10 cellular contexts compared by ENCODE assay signal in genomic region chr9:94821098-94821930, GRCh38.
A peak's percentile ranks its signal among the peaks of the same experiment; 100 is the strongest.
DNase-seq lines count a peak whose midpoint lies in the region; ATAC-seq and TF ChIP-seq lines count a peak whose summit lies in the region.
"Had no signal": no experiment of that assay in that cellular context is flagged by ENCODE, and none has a peak within 500 bp of the region (broad histone marks: within the 10 kb centered on the region; RNA-seq: fewer than 3 reads in every experiment).

No MANE protein-coding gene starts in this region.

- H3K27me3 ChIP-seq in dorsolateral prefrontal cortex = no peaks in the 10 kb centered on the region

- intact Hi-C loops in dorsolateral prefrontal cortex (cut with DNase I) (no loop called here), cardiac septum (cut with DNase I) (no loop called here)

- DNase-seq in GM10248 (ENCODE audit: extremely low spot score) = peak; percentile 58
- no peak for DNase-seq in dorsolateral prefrontal cortex
- no peak for DNase-seq in DMS153 treated with DMSO at 0.1 percent for 48 hours (lab: John Stamatoyannopoulos, UW; ENCODE audit: unreplicated experiment)
- DNase-seq in SHP77 treated with DMSO at 0.1 percent for 48 hours (lab: John Stamatoyannopoulos, UW) = no peak
- DNase-seq in cardiac septum (ENCODE audit: low spot score) = no peak
- DNase-seq: CD4-positive, alpha-beta T cell had no signal

- no peak overlapping the region for H3K4me3 ChIP-seq in dorsolateral prefrontal cortex

- H3K27ac ChIP-seq in dorsolateral prefrontal cortex = peak overlapping the region in 36 of 59 donors; percentile 3 to 86 (median 58)
- H3K27ac ChIP-seq: KMS-11 had no signal

- no peak for TF ChIP-seq CTCF in GM10248 (IDR thresholded peaks at IDR 0.05; ENCODE audit: control extremely low read depth, extremely low read depth, low read depth, missing control alignments)
- no peak for TF ChIP-seq CTCF in dorsolateral prefrontal cortex (IDR thresholded peaks at IDR 0.05 in 54 of 56, conservative IDR thresholded peaks at IDR 0.05 in 2 of 56; ENCODE audit: low read depth in 1 of 56, partially characterized antibody in 56 of 56)

- POLR2A ChIA-PET in GM10248 (lab: Yijun Ruan, JAX) = no interaction called here

- CTCF ChIA-PET in GM10248 (lab: Yijun Ruan, JAX) = interaction anchor here (1.2 to 1.8 kb wide), 2 partner anchors 26 to 39 kb away, joined by 5 read pairs; no protein-coding TSS in a partner anchor

- ATAC-seq in GM19467 (IDR thresholded peaks at IDR 0.05; ENCODE audit: unreplicated experiment) = peak; percentile 83
- ATAC-seq in HG03432 (IDR thresholded peaks at IDR 0.05; ENCODE audit: unreplicated experiment) = peak; percentile 90
- no peak for ATAC-seq in esophagus mucosa
